Comparison of ENCODE assay signal across 8 cellular contexts in the genomic region with DNA sequence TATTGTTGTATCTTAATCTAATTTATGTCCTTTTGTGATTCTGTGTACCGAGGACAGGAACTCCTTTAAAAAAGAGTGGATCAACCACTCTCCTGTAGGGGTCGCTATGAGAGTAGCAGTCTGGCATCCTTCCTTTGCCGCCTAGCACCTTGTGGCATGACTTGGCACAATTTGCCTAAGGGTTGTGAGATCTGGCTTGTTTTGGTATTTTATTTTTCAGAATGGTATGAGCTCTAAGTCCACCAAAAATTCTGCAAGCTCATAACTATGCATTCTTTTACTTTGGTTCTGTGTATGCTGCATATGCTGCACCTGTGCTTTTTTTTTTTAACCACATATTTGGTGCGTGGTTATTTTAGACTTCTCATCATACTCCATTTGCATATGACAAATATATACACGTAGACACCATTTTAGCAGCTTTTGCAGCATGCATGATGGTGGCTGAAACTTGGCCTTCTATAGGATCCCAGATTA.
A peak's percentile ranks its signal among the peaks of the same experiment; 100 is the strongest.
DNase-seq lines count a peak whose midpoint lies in the region; TF ChIP-seq lines count a peak whose summit lies in the region.

No MANE protein-coding gene starts in this region.

- H3K79me2 ChIP-seq in H9 (ENCODE audit: insufficient read depth, low read length) (no peaks in the 10 kb centered on the region), KMS-11 (ENCODE audit: insufficient read depth, low read depth) (peaks cover 63% of the 10 kb centered on the region)

- H3K79me1 ChIP-seq in H9 (ENCODE audit: insufficient read depth, low read depth, low read length, poor library complexity, severe bottlenecking): no peaks in the 10 kb centered on the region

- H3K9me3 ChIP-seq in H9 (ENCODE audit: control insufficient read depth, low read depth, low read length) (no peaks in the 10 kb centered on the region), liver (ENCODE audit: control insufficient read depth in 4 of 4, low read length in 3 of 4) (no peaks in the 10 kb centered on the region)

- peak; percentile 93 for TF ChIP-seq CTCF in H9 (conservative IDR thresholded peaks at IDR 0.05)
- peak; percentile 99 for TF ChIP-seq CTCF in KMS-11 (conservative IDR thresholded peaks at IDR 0.05; ENCODE audit: low read depth, low read length)
- peak; percentile 57 for TF ChIP-seq CTCF in liver (IDR thresholded peaks at IDR 0.05; ENCODE audit: low read depth, low read length, missing input control)

- H3K56ac ChIP-seq in H9 (ENCODE audit: insufficient read length, low read depth, low read length): no peak overlapping the region

- H3K36me3 ChIP-seq in KMS-11 (ENCODE audit: insufficient read depth) (no peaks in the 10 kb centered on the region), liver (ENCODE audit: control insufficient read depth in 4 of 4, insufficient read depth in 3 of 4, low read depth in 1 of 4, low read length in 3 of 4) (no peaks in the 10 kb centered on the region)

- H4K5ac ChIP-seq in H9 (ENCODE audit: insufficient read length, low read depth, low read length): no peak overlapping the region

- H2BK20ac ChIP-seq in H9 (ENCODE audit: low read depth, low read length, poor library complexity, severe bottlenecking): no peak overlapping the region

- no CpG with 5 or more reads among the region's 5 CpGs for WGBS in H9 (ENCODE audit: extremely low coverage, insufficient read length, low lambda C conversion rate)
- WGBS in liver: 65% methylated on average over 5 of the region's 5 CpGs

- H3K4ac ChIP-seq in H9 (ENCODE audit: low read depth, low read length): no peak overlapping the region

- peaks cover 10% of the 10 kb centered on the region; the same call in 1 of the 2 replicates for H3K4me1 ChIP-seq in H9 (ENCODE audit: insufficient read depth, low read length)
- peaks cover 34% of the 10 kb centered on the region for H3K4me1 ChIP-seq in KMS-11 (ENCODE audit: low read depth, poor library complexity, severe bottlenecking)
- peaks cover 6 to 44% (median 26%) of the 10 kb centered on the region in 4 donors for H3K4me1 ChIP-seq in liver (ENCODE audit: control insufficient read depth in 4 of 4, insufficient read depth in 4 of 4, low read length in 3 of 4)

- H4K8ac ChIP-seq in H9 (replicated peaks; ENCODE audit: insufficient read length, low read depth, low read length): no peak overlapping the region

- H3K4me3 Mint-ChIP-seq in activated naive CD4-positive, alpha-beta T cell treated with anti-CD3 and anti-CD28 coated beads for 36 hours: no peak overlapping the region
- no peak overlapping the region for H3K4me3 Mint-ChIP-seq in H9

- H2AK5ac ChIP-seq in H9 (ENCODE audit: insufficient read length, low read length): no peak overlapping the region

- H4K20me1 ChIP-seq in H9 (ENCODE audit: control insufficient read depth, insufficient read depth, insufficient read length) (no peaks in the 10 kb centered on the region), KMS-11 (ENCODE audit: insufficient read depth) (no peaks in the 10 kb centered on the region)

- H3K27ac Mint-ChIP-seq in activated naive CD4-positive, alpha-beta T cell treated with anti-CD3 and anti-CD28 coated beads for 36 hours: no peak overlapping the region
- H3K27ac Mint-ChIP-seq in H9: peak overlapping the region in 2 of 3 experiments; percentile 7 to 49; a peak in 1 of 7 replicates

- H3K27me3 ChIP-seq in H9 (ENCODE audit: insufficient read depth, low read length) (no peaks in the 10 kb centered on the region), KMS-11 (ENCODE audit: insufficient read depth, low read depth) (no peaks in the 10 kb centered on the region), liver (ENCODE audit: control insufficient read depth in 4 of 4, insufficient read depth in 4 of 4, low read length in 3 of 4) (no peaks in the 10 kb centered on the region)

- H2BK12ac ChIP-seq in H9 (ENCODE audit: insufficient read length, low read depth, low read length): no peak overlapping the region

- CTCF ChIA-PET in activated naive CD4-positive, alpha-beta T cell treated with anti-CD3 and anti-CD28 coated beads for 36 hours (lab: Charles Lee): interaction anchor here (0.6 to 0.7 kb wide), 2 partner anchors 199 to 245 kb away, joined by 3 read pairs; no protein-coding TSS in a partner anchor

- H2BK15ac ChIP-seq in H9 (ENCODE audit: low read depth, low read length): no peak overlapping the region

- H2BK5ac ChIP-seq in H9 (ENCODE audit: insufficient read length, low read length): no peak overlapping the region

- no peak overlapping the region for H3K23ac ChIP-seq in H9 (ENCODE audit: insufficient read length, low read depth, low read length)

- H3K23me2 ChIP-seq in H9 (ENCODE audit: insufficient read length, low read depth, low read length, poor library complexity, severe bottlenecking): no peaks in the 10 kb centered on the region

- H3K27ac ChIP-seq in H9 (ENCODE audit: insufficient read length, low read depth, low read length) (no peak overlapping the region), KMS-11 (peak overlapping the region; percentile 93), liver (ENCODE audit: low read depth in 1 of 2, low read length in 2 of 2) (no peak overlapping the region)

- H4K91ac ChIP-seq in H9 (ENCODE audit: insufficient read length, low read depth, low read length): no peak overlapping the region

- H3K18ac ChIP-seq in H9 (ENCODE audit: insufficient read length, low read depth, low read length): no peak overlapping the region

- no peaks in the 10 kb centered on the region for H3K9me3 Mint-ChIP-seq in activated naive CD4-positive, alpha-beta T cell treated with anti-CD3 and anti-CD28 coated beads for 36 hours
- H3K9me3 Mint-ChIP-seq in H9: peaks cover 5 to 8% of the 10 kb centered on the region in 2 experiments

- no peaks in the 10 kb centered on the region for H3K4me1 Mint-ChIP-seq in activated naive CD4-positive, alpha-beta T cell treated with anti-CD3 and anti-CD28 coated beads for 36 hours (ENCODE audit: low read depth)
- H3K4me1 Mint-ChIP-seq in H9: peaks cover 36 to 45% of the 10 kb centered on the region in 2 experiments

- H3K36me3 Mint-ChIP-seq in activated naive CD4-positive, alpha-beta T cell treated with anti-CD3 and anti-CD28 coated beads for 36 hours (ENCODE audit: low read depth): no peaks in the 10 kb centered on the region
- H3K36me3 Mint-ChIP-seq in H9 (ENCODE audit: insufficient read depth in 1 of 3, low read depth in 3 of 3): peaks cover under 1 to 8% (median 8%) of the 10 kb centered on the region in 3 experiments; a peak in 6 of 7 replicates

- no peak overlapping the region for H3K9ac ChIP-seq in H9 (ENCODE audit: extremely low read depth, insufficient read length, low read length)
- H3K9ac ChIP-seq in KMS-11: peak overlapping the region; percentile 89
- H3K9ac ChIP-seq in liver (ENCODE audit: low read depth in 1 of 2, low read length in 2 of 2): no peak overlapping the region

- no peak overlapping the region for H2BK120ac ChIP-seq in H9 (ENCODE audit: low read depth, low read length, poor library complexity, severe bottlenecking)

- H3T11ph ChIP-seq in H9 (ENCODE audit: low read length): no peak overlapping the region

- intact Hi-C loops in activated naive CD4-positive, alpha-beta T cell treated with anti-CD3 and anti-CD28 coated beads for 36 hours (cut with micrococcal nuclease): loop anchor here (1.0 kb wide), 1 partner anchor 325 kb away; no protein-coding TSS in a partner anchor

- peak; percentile 82 to 92 for TF ChIP-seq RAD21 in liver (IDR thresholded peaks at IDR 0.05)

- H3K4me3 ChIP-seq in KMS-11 (IDR thresholded peaks at IDR 0.05; ENCODE audit: insufficient read depth, low read depth, low read length): no peak overlapping the region
- H3K4me3 ChIP-seq in liver (ENCODE audit: low read depth in 1 of 3, low read length in 3 of 3): no peak overlapping the region

- H2AFZ ChIP-seq in H9 (ENCODE audit: low read length) (no peak overlapping the region), KMS-11 (ENCODE audit: low read depth) (peak overlapping the region; percentile 45)

- peak; percentile 27 for DNase-seq in activated naive CD4-positive, alpha-beta T cell treated with anti-CD3 and anti-CD28 coated beads for 36 hours
- no peak for DNase-seq in activated naive CD4-positive, alpha-beta T cell treated with anti-CD3 and anti-CD28 coated beads, Interleukin-2, amount 50 U/mL, for 16 hours
- peak; percentile 66 for DNase-seq in H9
- DNase-seq in amniotic epithelial cell (ENCODE audit: low read depth): peak; percentile 34
- DNase-seq in glomerular visceral epithelial cell (ENCODE audit: extremely low spot score): no peak
- DNase-seq in activated CD8-positive, alpha-beta memory T cell treated with anti-CD3 and anti-CD28 coated beads, Interleukin-2, amount 50 U/mL, for 48 hours: no peak

- peaks cover 5% of the 10 kb centered on the region for H3K27me3 Mint-ChIP-seq in activated naive CD4-positive, alpha-beta T cell treated with anti-CD3 and anti-CD28 coated beads for 36 hours (ENCODE audit: low read depth)
- no peaks in the 10 kb centered on the region for H3K27me3 Mint-ChIP-seq in H9 (ENCODE audit: low read depth)

- no peak overlapping the region for H3K4me2 ChIP-seq in H9 (ENCODE audit: insufficient read depth, insufficient read length, low read length)
- peak overlapping the region; percentile 99 for H3K4me2 ChIP-seq in KMS-11

- H3K14ac ChIP-seq in H9 (ENCODE audit: insufficient read depth, low read length): no peak overlapping the region

TF ChIP-seq in liver, 16 proteins besides CTCF, POLR2A, EP300 and RAD21:
- TF ChIP-seq HNF4G (IDR thresholded peaks at IDR 0.05) (no peak), FOXA1 (IDR thresholded peaks at IDR 0.05) (no peak), HNF4A (conservative IDR thresholded peaks at IDR 0.05) (peak in 1 of 2 donors; percentile 16), RXRA (IDR thresholded peaks at IDR 0.05) (peak in 1 of 2 donors; percentile 9), JUND (IDR thresholded peaks at IDR 0.05) (no peak), GABPA (IDR thresholded peaks at IDR 0.05 in 1 of 2, conservative IDR thresholded peaks at IDR 0.05 in 1 of 2) (no peak), EGR1 (IDR thresholded peaks at IDR 0.05; ENCODE audit: low read depth in 2 of 2) (no peak), FOXA2 (IDR thresholded peaks at IDR 0.05) (no peak), YY1 (IDR thresholded peaks at IDR 0.05) (no peak), TAF1 (conservative IDR thresholded peaks at IDR 0.05) (no peak)

Comparison
In these comparisons a context has a peak if more than half of its experiments do, and no peak if none do; other contexts are left out.
1. DNase-seq: peak in activated naive CD4-positive, alpha-beta T cell treated with anti-CD3 and anti-CD28 coated beads for 36 hours (single experiment), H9 (single experiment) and amniotic epithelial cell (single experiment); none in activated naive CD4-positive, alpha-beta T cell treated with anti-CD3 and anti-CD28 coated beads, Interleukin-2, amount 50 U/mL, for 16 hours (single experiment), glomerular visceral epithelial cell (single experiment) and activated CD8-positive, alpha-beta memory T cell treated with anti-CD3 and anti-CD28 coated beads, Interleukin-2, amount 50 U/mL, for 48 hours (single experiment).
2. Peak in every context shown above with its lines, with median percentiles within 50 percentile points of each other: CTCF ChIP-seq.